ENCODE assay signal across 9 cellular contexts in genomic region chr3:45987368-45988099, GRCh38. TPM values are rescaled to one million over a fixed set of nuclear protein-coding genes. Genes with fewer than 3 reads are reported as not detected.
DNase-seq lines count a peak whose midpoint lies in the region; ATAC-seq and TF ChIP-seq lines count a peak whose summit lies in the region.
"Had no signal": no experiment of that assay in that cellular context is flagged by ENCODE, and none has a peak within 500 bp of the region (broad histone marks: within the 10 kb centered on the region; RNA-seq: fewer than 3 reads in every experiment).

No MANE protein-coding gene starts in this region.

- H3K36me3 Mint-ChIP-seq in CD4-positive, alpha-beta memory T cell = peaks cover 32 to 60% of the 10 kb centered on the region in 2 donors
- H3K36me3 Mint-ChIP-seq in WTC11 = peaks cover 25% of the 10 kb centered on the region

- H3K36me3 ChIP-seq in CD4-positive, alpha-beta memory T cell (ENCODE audit: insufficient read depth, low read length) = peaks cover 28% of the 10 kb centered on the region

- no peaks in the 10 kb centered on the region for H3K9me3 ChIP-seq in CD4-positive, alpha-beta memory T cell (ENCODE audit: control insufficient read depth in 1 of 2, low read length in 2 of 2)

- DNase-seq in CD4-positive, alpha-beta memory T cell = no peak
- DNase-seq in WTC11 (ENCODE audit: low spot score) (no peak), head of caudate nucleus (peak in 33 of 42 donors; percentile 10 to 74 (median 50)), pulmonary artery endothelial cell (ENCODE audit: low read depth, low spot score) (peak; percentile 73), GOT3 (lab: John Stamatoyannopoulos, UW) (no peak)
- DNase-seq: NCI-H2081 had no signal

- no peak for ATAC-seq in WTC11
- ATAC-seq in GM19452 (IDR thresholded peaks at IDR 0.05; ENCODE audit: unreplicated experiment) = no peak
- ATAC-seq in GM19328 (IDR thresholded peaks at IDR 0.05; ENCODE audit: unreplicated experiment) = no peak
- no peak for ATAC-seq in HG03354 (IDR thresholded peaks at IDR 0.05; ENCODE audit: poor library complexity, severe bottlenecking, unreplicated experiment)

- H3K4me3 ChIP-seq in CD4-positive, alpha-beta memory T cell (ENCODE audit: low read length in 2 of 2) = no peak overlapping the region

- H3K27ac ChIP-seq in CD4-positive, alpha-beta memory T cell (ENCODE audit: low read depth, low read length) = no peak overlapping the region

- H3K27me3 Mint-ChIP-seq in CD4-positive, alpha-beta memory T cell = no peaks in the 10 kb centered on the region
- no peaks in the 10 kb centered on the region for H3K27me3 Mint-ChIP-seq in WTC11 (ENCODE audit: low read depth)

- POLR2A ChIA-PET in CD4-positive, alpha-beta memory T cell (lab: Charles Lee; ENCODE audit: partially characterized antibody) = interaction anchor here (1.2 to 1.9 kb wide), 5 partner anchors 9 to 79 kb away, joined by 3 to 4 read pairs (median 4); partner anchors contain the start of gene FYCO1
- POLR2A ChIA-PET in WTC11 (lab: Charles Lee) = no interaction called here

- no peak for TF ChIP-seq CTCF in WTC11 (IDR thresholded peaks at IDR 0.05)

- H3K4me3 Mint-ChIP-seq in CD4-positive, alpha-beta memory T cell = no peak overlapping the region
- H3K4me3 Mint-ChIP-seq in WTC11 = no peak overlapping the region

- CTCF ChIA-PET in CD4-positive, alpha-beta memory T cell (lab: Charles Lee; ENCODE audit: partially characterized antibody) = interaction anchor here (1.2 to 2.0 kb wide), 3 partner anchors 11 to 92 kb away, joined by 3 to 8 read pairs (median 5); no protein-coding TSS in a partner anchor
- CTCF ChIA-PET in WTC11 (lab: Charles Lee) = interaction anchor here (0.6 to 1.8 kb wide), 4 partner anchors 49 to 220 kb away, joined by 3 to 4 read pairs (median 4); no protein-coding TSS in a partner anchor

- H3K4me1 Mint-ChIP-seq in CD4-positive, alpha-beta memory T cell = peaks cover 49 to 91% (median 65%) of the 10 kb centered on the region in 4 donors
- H3K4me1 Mint-ChIP-seq in WTC11 = peaks cover 30% of the 10 kb centered on the region

- H3K27ac Mint-ChIP-seq in CD4-positive, alpha-beta memory T cell = peak overlapping the region; percentile 3 to 85 (median 40)
- peak overlapping the region; percentile 8; the same call in 1 of the 2 replicates for H3K27ac Mint-ChIP-seq in WTC11

- intact Hi-C loops in CD4-positive, alpha-beta memory T cell (cut with micrococcal nuclease) = no loop called here
- intact Hi-C loops in head of caudate nucleus (cut with DNase I) = no loop called here

- peaks cover 64% of the 10 kb centered on the region for H3K4me1 ChIP-seq in CD4-positive, alpha-beta memory T cell (ENCODE audit: insufficient read depth, low read length)

- H3K9me3 Mint-ChIP-seq in CD4-positive, alpha-beta memory T cell = no peaks in the 10 kb centered on the region
- no peaks in the 10 kb centered on the region for H3K9me3 Mint-ChIP-seq in WTC11

- no peaks in the 10 kb centered on the region for H3K27me3 ChIP-seq in CD4-positive, alpha-beta memory T cell (ENCODE audit: insufficient read depth, low read length)

TF ChIP-seq in WTC11, 78 proteins besides CTCF, POLR2A, EP300 and RAD21:
- TF ChIP-seq NR1H2 (CRISPR knock-in tag; IDR thresholded peaks at IDR 0.05) (no peak), ATF2 (CRISPR knock-in tag; IDR thresholded peaks at IDR 0.05; ENCODE audit: borderline replicate concordance, low read depth) (no peak), TP53 (CRISPR knock-in tag; IDR thresholded peaks at IDR 0.05) (no peak), RELA (CRISPR knock-in tag; IDR thresholded peaks at IDR 0.05; ENCODE audit: borderline replicate concordance) (no peak), FOXP1 (CRISPR knock-in tag; IDR thresholded peaks at IDR 0.05; ENCODE audit: borderline replicate concordance) (no peak), ZNF281 (CRISPR knock-in tag; IDR thresholded peaks at IDR 0.05) (no peak), CDX4 (CRISPR knock-in tag; IDR thresholded peaks at IDR 0.05; ENCODE audit: borderline replicate concordance) (no peak), NFYB (CRISPR knock-in tag; conservative IDR thresholded peaks at IDR 0.05; ENCODE audit: low read depth) (no peak), IRF1 (CRISPR knock-in tag; IDR thresholded peaks at IDR 0.05) (no peak), ZNF232 (CRISPR knock-in tag; IDR thresholded peaks at IDR 0.05) (no peak)

RNA-seq across cellular contexts. Expression of gene FYCO1, which starts 8.1 kb away (rescaled TPM):
- 10 to 100 TPM; 42.5 to 43.3 TPM for total RNA-seq in CD4-positive, alpha-beta memory T cell
- 10 to 100 TPM in 1 of 2 donors, under 1 TPM in 1; 0.73 to 10.8 TPM for polyA plus RNA-seq in CD4-positive, alpha-beta memory T cell
- total RNA-seq in WTC11 (2021) = 12.1 to 13.9 TPM (median 12.8 TPM) in 3 replicates
- 21.2 and 22.6 TPM in 2 replicates for total RNA-seq in pulmonary artery endothelial cell

RNA-seq across cellular contexts. Expression of gene XCR1, which starts 39.7 kb away (rescaled TPM):
- total RNA-seq in CD4-positive, alpha-beta memory T cell = not detected
- polyA plus RNA-seq in CD4-positive, alpha-beta memory T cell = not detected
- 0.02 to 0.25 TPM in 2 of 3 replicates, not detected in the other for total RNA-seq in WTC11 (2021)
- not detected in 2 replicates for total RNA-seq in pulmonary artery endothelial cell

RNA-seq across cellular contexts. Expression of gene CXCR6, which starts 44.3 kb away (rescaled TPM):
- total RNA-seq in CD4-positive, alpha-beta memory T cell = 1 to 10 TPM; 8.6 to 9.6 TPM
- 10 to 100 TPM in 1 of 2 donors, 1 to 10 TPM in 1; 6.1 to 13.6 TPM for polyA plus RNA-seq in CD4-positive, alpha-beta memory T cell
- total RNA-seq in WTC11 (2021) = not detected in 3 replicates
- total RNA-seq in pulmonary artery endothelial cell = not detected in 2 replicates

Comparison
In these comparisons a context has a peak if more than half of its experiments do, and no peak if none do; other contexts are left out.
1. DNase-seq: peak in head of caudate nucleus (33 of 42) and pulmonary artery endothelial cell (single experiment); none in CD4-positive, alpha-beta memory T cell (0 of 5), WTC11 (single experiment) and GOT3 (single experiment).